14 cellular contexts compared by ENCODE assay signal in genomic region chr18:12014976-12015696, GRCh38. TPM values are rescaled to one million over a fixed set of nuclear protein-coding genes. Genes with fewer than 3 reads are reported as not detected.
A peak's percentile ranks its signal among the peaks of the same experiment; 100 is the strongest.
DNase-seq lines count a peak whose midpoint lies in the region; ATAC-seq, FAIRE-seq and TF ChIP-seq lines count a peak whose summit lies in the region.
"Had no signal": no experiment of that assay in that cellular context is flagged by ENCODE, and none has a peak within 500 bp of the region (broad histone marks: within the 10 kb centered on the region; RNA-seq: fewer than 3 reads in every experiment).

No MANE protein-coding gene starts in this region.

- TF ChIP-seq CTCF in right atrium auricular region (IDR thresholded peaks at IDR 0.05): no peak
- no peak for TF ChIP-seq CTCF in left ventricle myocardium inferior (IDR thresholded peaks at IDR 0.05; ENCODE audit: borderline replicate concordance)
- TF ChIP-seq CTCF in ascending aorta (IDR thresholded peaks at IDR 0.05): no peak

- H4K91ac ChIP-seq in neuronal stem cell (ENCODE audit: low read depth, low read length, poor library complexity): no peak overlapping the region

- H2AFZ ChIP-seq in neuronal stem cell (ENCODE audit: low read length): no peak overlapping the region

- ATAC-seq in Right ventricle myocardium superior (ENCODE audit: poor library complexity) (peak; percentile 62), GM21619 (IDR thresholded peaks at IDR 0.05; ENCODE audit: unreplicated experiment) (no peak)
- ATAC-seq: activated T-cell treated with anti-CD3 and anti-CD28 coated beads, Interleukin-2, amount 50 U/mL, for 4 hours had no signal

- H3K4me2 ChIP-seq in neuronal stem cell (ENCODE audit: insufficient read depth, low read length, poor library complexity, severe bottlenecking): no peak overlapping the region

- H3K36me3 ChIP-seq in right atrium auricular region: peaks cover 12% of the 10 kb centered on the region
- peaks cover 52% of the 10 kb centered on the region for H3K36me3 ChIP-seq in left ventricle myocardium inferior
- peaks cover 19 to 64% of the 10 kb centered on the region in 2 donors for H3K36me3 ChIP-seq in neuronal stem cell (replicated peaks in 1 of 2; ENCODE audit: control insufficient read depth in 2 of 2, insufficient read depth in 2 of 2, low read length in 2 of 2)
- H3K36me3 ChIP-seq in ascending aorta: peaks cover 11 to 22% of the 10 kb centered on the region in 2 donors

- intact Hi-C loops in Right ventricle myocardium superior (cut with DNase I) (no loop called here), left ventricle myocardium inferior (cut with micrococcal nuclease) (no loop called here), ascending aorta (cut with DNase I) (no loop called here)
- intact Hi-C loops in activated CD4-positive, alpha-beta memory T cell treated with anti-CD3 and anti-CD28 coated beads for 36 hours (cut with micrococcal nuclease): no loop called here

- no peak overlapping the region for H3K27ac Mint-ChIP-seq in activated CD4-positive, alpha-beta memory T cell treated with anti-CD3 and anti-CD28 coated beads for 36 hours

- H2BK5ac ChIP-seq in neuronal stem cell (ENCODE audit: low read length): peak overlapping the region; percentile 27

- CTCF ChIA-PET in activated CD4-positive, alpha-beta memory T cell treated with anti-CD3 and anti-CD28 coated beads for 36 hours (lab: Charles Lee): interaction anchor here (0.7 to 1.0 kb wide), 2 partner anchors 24 to 78 kb away, joined by 3 read pairs; no protein-coding TSS in a partner anchor

- H3K23ac ChIP-seq in neuronal stem cell (ENCODE audit: low read depth, low read length, poor library complexity): no peak overlapping the region

- H3K9ac ChIP-seq in neuronal stem cell (ENCODE audit: low read depth, low read length, poor library complexity): no peak overlapping the region

- no peak overlapping the region for H3K4me3 Mint-ChIP-seq in activated CD4-positive, alpha-beta memory T cell treated with anti-CD3 and anti-CD28 coated beads for 36 hours
- H3K4me3 Mint-ChIP-seq: activated T-cell treated with anti-CD3 and anti-CD28 coated beads, Interleukin-2, amount 50 U/mL, for 4 hours had no signal

- no peak overlapping the region for H2BK120ac ChIP-seq in neuronal stem cell (ENCODE audit: low read depth, low read length)

- H3K4ac ChIP-seq in neuronal stem cell (ENCODE audit: low read length): no peak overlapping the region

- no peaks in the 10 kb centered on the region for H3K27me3 Mint-ChIP-seq in activated CD4-positive, alpha-beta memory T cell treated with anti-CD3 and anti-CD28 coated beads for 36 hours

- H3K9me3 Mint-ChIP-seq in activated CD4-positive, alpha-beta memory T cell treated with anti-CD3 and anti-CD28 coated beads for 36 hours: no peaks in the 10 kb centered on the region
- H3K9me3 Mint-ChIP-seq: activated T-cell treated with anti-CD3 and anti-CD28 coated beads, Interleukin-2, amount 50 U/mL, for 4 hours had no signal

- WGBS in neuronal stem cell (ENCODE audit: extremely low coverage in 2 of 2, insufficient read length in 2 of 2, insufficient replicate concordance in 1 of 2), 2 donors: no CpG with 5 or more reads among the region's 11 CpGs

- POLR2A ChIA-PET in activated CD4-positive, alpha-beta memory T cell treated with anti-CD3 and anti-CD28 coated beads for 36 hours (lab: Charles Lee): no interaction called here

- no peaks in the 10 kb centered on the region for H3K79me1 ChIP-seq in neuronal stem cell (ENCODE audit: low read depth, low read length)

- DNase-seq in Right ventricle myocardium superior (no peak), right atrium auricular region (ENCODE audit: low spot score) (no peak), left ventricle myocardium inferior (no peak), neuronal stem cell (ENCODE audit: low spot score) (no peak), urothelium cell line (ENCODE audit: low spot score) (no peak), ascending aorta (ENCODE audit: low spot score in 2 of 2) (no peak)
- no peak for DNase-seq in activated CD4-positive, alpha-beta memory T cell treated with anti-CD3 and anti-CD28 coated beads for 36 hours
- DNase-seq: ACHN; activated T-cell treated with anti-CD3 and anti-CD28 coated beads, Interleukin-2, amount 50 U/mL, for 4 hours; Calu3; effector memory CD4-positive, alpha-beta T cell; NCI-H1417 treated with DMSO at 0.1 percent for 48 hours; stimulated activated CD4-positive, alpha-beta T cell treated with anti-CD3 and anti-CD28 coated beads, Interleukin-12 subunit alpha, Interleukin-12 subunit beta, amount 100 ng/mL, for 4 hours had no signal

- no peaks in the 10 kb centered on the region for H3K4me1 Mint-ChIP-seq in activated CD4-positive, alpha-beta memory T cell treated with anti-CD3 and anti-CD28 coated beads for 36 hours (ENCODE audit: low read depth)

- H3K27ac ChIP-seq in right atrium auricular region (peak overlapping the region in 1 of 2 donors; percentile 63), left ventricle myocardium inferior (replicated peaks) (peak overlapping the region; percentile 87), neuronal stem cell (replicated peaks; ENCODE audit: low read length) (no peak overlapping the region), ascending aorta (no peak overlapping the region)

- no peak overlapping the region for H3K4me3 ChIP-seq in right atrium auricular region
- no peak overlapping the region for H3K4me3 ChIP-seq in left ventricle myocardium inferior
- no peak overlapping the region for H3K4me3 ChIP-seq in neuronal stem cell (ENCODE audit: low read length in 2 of 2)
- no peak overlapping the region for H3K4me3 ChIP-seq in ascending aorta

- H3K9me3 ChIP-seq in right atrium auricular region (no peaks in the 10 kb centered on the region), left ventricle myocardium inferior (replicated peaks) (no peaks in the 10 kb centered on the region), neuronal stem cell (replicated peaks in 1 of 2; ENCODE audit: control insufficient read depth in 2 of 2, insufficient read depth in 1 of 2, low read depth in 1 of 2, low read length in 2 of 2) (no peaks in the 10 kb centered on the region), ascending aorta (no peaks in the 10 kb centered on the region)

- H3K14ac ChIP-seq in neuronal stem cell (ENCODE audit: low read length): no peak overlapping the region

- H2BK12ac ChIP-seq in neuronal stem cell (ENCODE audit: low read length): no peak overlapping the region

- H3K4me1 ChIP-seq in right atrium auricular region: peaks cover 0 to 25% of the 10 kb centered on the region in 2 donors
- H3K4me1 ChIP-seq in left ventricle myocardium inferior: peaks cover 53% of the 10 kb centered on the region
- peaks cover 7 to 19% of the 10 kb centered on the region in 2 donors for H3K4me1 ChIP-seq in neuronal stem cell (ENCODE audit: control insufficient read depth in 2 of 2, insufficient read depth in 1 of 2, low read depth in 1 of 2, low read length in 2 of 2)
- no peaks in the 10 kb centered on the region for H3K4me1 ChIP-seq in ascending aorta

- H2AK5ac ChIP-seq in neuronal stem cell (ENCODE audit: low read depth, low read length): no peak overlapping the region

- H3K27me3 ChIP-seq in right atrium auricular region (no peaks in the 10 kb centered on the region), left ventricle myocardium inferior (ENCODE audit: low read depth) (no peaks in the 10 kb centered on the region), neuronal stem cell (ENCODE audit: control insufficient read depth in 3 of 3, insufficient read depth in 3 of 3, low read depth in 1 of 3, low read length in 3 of 3) (no peaks in the 10 kb centered on the region), ascending aorta (no peaks in the 10 kb centered on the region)

- no peak overlapping the region for H3K18ac ChIP-seq in neuronal stem cell (ENCODE audit: low read length)

- no peak overlapping the region for H2BK15ac ChIP-seq in neuronal stem cell (ENCODE audit: low read length)

- peaks cover 2% of the 10 kb centered on the region for H3K36me3 Mint-ChIP-seq in activated CD4-positive, alpha-beta memory T cell treated with anti-CD3 and anti-CD28 coated beads for 36 hours

- H4K8ac ChIP-seq in neuronal stem cell (ENCODE audit: low read depth, low read length): no peak overlapping the region

- peak; percentile 52 for FAIRE-seq in urothelium cell line (lab: Jason Lieb, UNC)

RNA-seq across cellular contexts. Expression of gene IMPA2, which starts 33.8 kb away (rescaled TPM):
- total RNA-seq in Right ventricle myocardium superior (85.8 TPM), right atrium auricular region (10 to 100 TPM; 20.2 to 22.9 TPM), left ventricle myocardium inferior (51.5 TPM), ascending aorta (43.4 TPM)
- 71.9 TPM for polyA plus RNA-seq in neuronal stem cell (2013, experiment 1 of 2)
- 69.5 TPM for polyA plus RNA-seq in neuronal stem cell (2013, experiment 2 of 2)
- 10 to 100 TPM; 20.3 to 21.6 TPM for total RNA-seq in activated CD4-positive, alpha-beta memory T cell treated with anti-CD3 and anti-CD28 coated beads for 36 hours
